In the genomic region with DNA sequence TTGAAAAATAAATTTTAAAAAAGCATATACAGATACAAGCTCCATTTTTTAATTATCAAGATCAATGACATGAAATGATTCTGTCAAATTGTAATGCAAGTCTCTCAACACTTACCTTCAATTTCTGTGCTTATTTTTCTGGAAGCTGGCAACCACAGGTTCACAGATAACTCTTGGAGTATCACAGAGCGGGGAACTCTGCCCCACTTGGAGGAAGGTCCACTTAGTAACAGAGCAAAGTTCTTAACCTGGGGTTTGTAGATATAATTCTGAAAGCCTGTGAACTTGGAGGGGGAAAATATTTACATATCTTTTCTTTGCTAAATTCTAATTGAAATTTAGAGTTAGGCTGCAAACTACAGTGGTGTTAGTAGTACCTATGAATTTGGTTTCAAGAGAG, we compare ENCODE assay signal across 31 cellular contexts. TPM values are rescaled to one million over a fixed set of nuclear protein-coding genes. Genes with fewer than 3 reads are reported as not detected.
"Had no signal": no experiment of that assay in that cellular context is flagged by ENCODE, and none has a peak within 500 bp of the region (broad histone marks: within the 10 kb centered on the region; RNA-seq: fewer than 3 reads in every experiment).

No MANE protein-coding gene starts in this region.

- H3K27ac ChIP-seq: stomach, suprapubic skin, testis, thoracic aorta, thyroid gland, tibial artery, tibial nerve, transverse colon, upper lobe of left lung, upper lobe of right lung, uterus, vagina had no signal

- H3K4me1 ChIP-seq: stomach, suprapubic skin, testis, thyroid gland, tibial artery, tibial nerve, transverse colon, upper lobe of left lung, upper lobe of right lung, uterus, vagina had no signal

- H3K4me3 ChIP-seq: stomach, suprapubic skin, testis, thoracic aorta, thyroid gland, tibial artery, tibial nerve, transverse colon, upper lobe of left lung, upper lobe of right lung, uterus, vagina had no signal

- ATAC-seq: stimulated activated effector memory CD8-positive, alpha-beta T cell treated with anti-CD3 and anti-CD28 coated beads, Interleukin-12 subunit alpha, Interleukin-12 subunit beta, amount 100 ng/mL, for 72 hours; stimulated activated memory B cell treated with anti-CD40 and anti-IgM and Interleukin-4, amounts not matched to agents 10 μg/mL and 1 μg/mL and 100 μg/mL, for 72 hours; stimulated activated naive B cell treated with anti-CD40 and anti-IgM and Interleukin-4, amounts not matched to agents 10 μg/mL and 1 μg/mL and 100 μg/mL, for 72 hours; stimulated activated naive CD8-positive, alpha-beta T cell treated with anti-CD3 and anti-CD28 coated beads, Interleukin-15, amount 100 ng/mL, for 72 hours; stimulated activated naive CD8-positive, alpha-beta T cell treated with anti-CD3 and anti-CD28 coated beads, Interleukin-15, Interleukin-2, amounts not matched to agents 100 U/mL and 50 U/mL, for 24 hours; upper lobe of right lung had no signal

- DNase-seq: stimulated activated CD4-positive, alpha-beta T cell treated with anti-CD3 and anti-CD28 coated beads, Interleukin-2, amount 100 ng/mL, for 48 hours; stimulated activated CD4-positive, alpha-beta T cell treated with anti-CD3 and anti-CD28 coated beads, Interleukin-4, amount 100 ng/mL, for 1 hour; stimulated activated CD4-positive, alpha-beta T cell treated with anti-CD3 and anti-CD28 coated beads, Interleukin-4, amount 100 ng/mL, for 24 hours; stimulated activated CD4-positive, alpha-beta T cell treated with anti-CD3 and anti-CD28 coated beads, Interleukin-4, amount 100 ng/mL, for 4 hours; stimulated activated CD8-positive, alpha-beta memory T cell treated with anti-CD3 and anti-CD28 coated beads, Interleukin-4, amount 100 ng/mL, for 48 hours; stimulated activated naive B cell treated with anti-CD40 and anti-IgM and Interleukin-4, amounts not matched to agents 10 μg/mL and 1 μg/mL and 100 μg/mL, for 72 hours; stimulated activated naive CD4-positive, alpha-beta T cell; stimulated activated naive CD4-positive, alpha-beta T cell treated with Interleukin-2 at 50 U/mL for 16 hours; stimulated activated naive CD8-positive, alpha-beta T cell treated with anti-CD3 and anti-CD28 coated beads, Interleukin-15, amount 100 ng/mL, for 72 hours; stimulated activated naive CD8-positive, alpha-beta T cell treated with anti-CD3 and anti-CD28 coated beads, Interleukin-15, Interleukin-2, amounts not matched to agents 100 U/mL and 50 U/mL, for 24 hours; stomach; substantia nigra; testis; thyroid gland; tibial artery; transverse colon; trophoblast cell; upper lobe of left lung; upper lobe of right lung; uterus had no signal

- H3K9me3 ChIP-seq: stomach, suprapubic skin, testis, thoracic aorta, thyroid gland, tibial artery, tibial nerve, transverse colon, upper lobe of left lung, upper lobe of right lung, uterus, vagina had no signal

- H3K36me3 ChIP-seq: stomach, suprapubic skin, thoracic aorta, thyroid gland, tibial artery, tibial nerve, transverse colon, upper lobe of left lung, upper lobe of right lung, uterus, vagina had no signal

- H3K27me3 ChIP-seq: stomach, suprapubic skin, testis, thyroid gland, tibial artery, tibial nerve, transverse colon, upper lobe of left lung, upper lobe of right lung, uterus, vagina had no signal

- FAIRE-seq: urothelium cell line had no signal

RNA-seq across cellular contexts. Expression of a gene that starts 19.8 kb away (rescaled TPM):
- total RNA-seq: stomach, subcutaneous adipose tissue, suprapubic skin, temporal lobe, testis, thoracic aorta, thyroid gland, tibial nerve, transverse colon, upper lobe of left lung, upper lobe of right lung, ureter, urinary bladder, uterus, vagina had no signal
- polyA plus RNA-seq: stomach, urinary bladder had no signal

RNA-seq across cellular contexts. Expression of a gene that starts 46.6 kb away (rescaled TPM):
- total RNA-seq: temporal lobe had no signal
